In genomic region chr16:89898201-89898967, GRCh38 we compare ENCODE assay signal across 25 cellular contexts.
"Had no signal": no experiment of that assay in that cellular context is flagged by ENCODE, and none has a peak within 500 bp of the region (broad histone marks: within the 10 kb centered on the region; RNA-seq: fewer than 3 reads in every experiment).

No MANE protein-coding gene starts in this region.

- H3K27ac ChIP-seq: body of pancreas, epithelial cell of prostate, gastrocnemius medialis, heart right ventricle, skin epidermis, suprapubic skin had no signal

- H3K27ac Mint-ChIP-seq: activated B cell treated with CpG ODN at 0.5 μM for 24 hours; activated CD8-positive, alpha-beta T cell treated with anti-CD3 and anti-CD28 coated beads for 36 hours; activated naive CD8-positive, alpha-beta T cell; stimulated activated naive CD8-positive, alpha-beta T cell treated with anti-CD3 and anti-CD28 coated beads, Interleukin-15, Interleukin-2, amounts not matched to agents 100 ng/mL and 50 ng/mL, for 24 hours had no signal

- H3K27me3 Mint-ChIP-seq: activated B cell treated with CpG ODN at 0.5 μM for 24 hours; activated CD8-positive, alpha-beta T cell treated with anti-CD3 and anti-CD28 coated beads for 36 hours; activated naive CD8-positive, alpha-beta T cell; stimulated activated naive CD8-positive, alpha-beta T cell treated with anti-CD3 and anti-CD28 coated beads, Interleukin-15, Interleukin-2, amounts not matched to agents 100 ng/mL and 50 ng/mL, for 24 hours had no signal

- H3K36me3 Mint-ChIP-seq: activated naive CD8-positive, alpha-beta T cell had no signal

- H3K9me3 Mint-ChIP-seq: activated B cell treated with CpG ODN at 0.5 μM for 24 hours; activated CD8-positive, alpha-beta T cell treated with anti-CD3 and anti-CD28 coated beads for 36 hours; stimulated activated naive CD8-positive, alpha-beta T cell treated with anti-CD3 and anti-CD28 coated beads, Interleukin-15, Interleukin-2, amounts not matched to agents 100 ng/mL and 50 ng/mL, for 24 hours had no signal

- FAIRE-seq: TTC549 had no signal

- H3K4me3 ChIP-seq: body of pancreas, gastrocnemius medialis, heart right ventricle, lung, skin epidermis, suprapubic skin had no signal

- H3K27me3 ChIP-seq: body of pancreas, gastrocnemius medialis, heart right ventricle, suprapubic skin had no signal

- DNase-seq: activated B cell treated with CpG ODN at 0.5 μM for 24 hours; activated CD4-positive, alpha-beta T cell treated with anti-CD3 and anti-CD28 coated beads for 48 hours; activated CD8-positive, alpha-beta memory T cell treated with anti-CD3 and anti-CD28 coated beads, Interleukin-2, amount 50 U/mL, for 4 hours; activated CD8-positive, alpha-beta T cell treated with anti-CD3 and anti-CD28 coated beads for 36 hours; activated effector memory CD4-positive, alpha-beta T cell treated with anti-CD3 and anti-CD28 coated beads, Interleukin-2, amount 50 U/mL, for 16 hours; activated T-cell treated with anti-CD3 and anti-CD28 coated beads, Interleukin-2, amount 50 U/mL, for 48 hours; amniotic stem cell; body of pancreas; central memory CD4-positive, alpha-beta T cell; cortex of kidney; effector CD8-positive, alpha-beta T cell; gastrocnemius medialis; heart right ventricle; midbrain; posterior cingulate gyrus; stimulated activated CD4-positive, alpha-beta T cell treated with anti-CD3 and anti-CD28 coated beads, Interleukin-4, amount 100 ng/mL, for 4 hours; stimulated activated CD8-positive, alpha-beta memory T cell treated with anti-CD3 and anti-CD28 coated beads, Interleukin-4, amount 100 ng/mL, for 48 hours; trophoblast cell had no signal

- H3K4me1 Mint-ChIP-seq: activated B cell treated with CpG ODN at 0.5 μM for 24 hours had no signal

- H3K4me3 Mint-ChIP-seq: activated B cell treated with CpG ODN at 0.5 μM for 24 hours; activated CD8-positive, alpha-beta T cell treated with anti-CD3 and anti-CD28 coated beads for 36 hours; activated naive CD8-positive, alpha-beta T cell; stimulated activated naive CD8-positive, alpha-beta T cell treated with anti-CD3 and anti-CD28 coated beads, Interleukin-15, Interleukin-2, amounts not matched to agents 100 ng/mL and 50 ng/mL, for 24 hours had no signal

- H3K4me1 ChIP-seq: body of pancreas, gastrocnemius medialis, heart right ventricle, suprapubic skin had no signal

- ATAC-seq: activated CD8-positive, alpha-beta T cell treated with anti-CD3 and anti-CD28 coated beads for 36 hours; body of pancreas; gastrocnemius medialis had no signal

- H3K9me3 ChIP-seq: body of pancreas, gastrocnemius medialis, heart right ventricle, suprapubic skin had no signal
